Comparison of ENCODE assay signal across 10 cellular contexts in genomic region chr18:45802814-45803492, GRCh38. TPM values are rescaled to one million over a fixed set of nuclear protein-coding genes. Genes with fewer than 3 reads are reported as not detected.
A peak's percentile ranks its signal among the peaks of the same experiment; 100 is the strongest.
DNase-seq lines count a peak whose midpoint lies in the region; ATAC-seq and TF ChIP-seq lines count a peak whose summit lies in the region.
"Had no signal": no experiment of that assay in that cellular context is flagged by ENCODE, and none has a peak within 500 bp of the region (broad histone marks: within the 10 kb centered on the region; RNA-seq: fewer than 3 reads in every experiment).

No MANE protein-coding gene starts in this region.

- ATAC-seq in HG03342 (IDR thresholded peaks at IDR 0.05; ENCODE audit: unreplicated experiment) (no peak), HG02870 (IDR thresholded peaks at IDR 0.05; ENCODE audit: unreplicated experiment) (no peak), HG03097 (IDR thresholded peaks at IDR 0.05; ENCODE audit: low FRiP score, unreplicated experiment) (no peak)

- WGBS in prostate gland: 14% methylated on average over 2 of the region's 2 CpGs

- no peaks in the 10 kb centered on the region for H3K4me1 ChIP-seq in breast epithelium
- peaks cover 7% of the 10 kb centered on the region for H3K4me1 ChIP-seq in prostate gland (replicated peaks)
- H3K4me1 ChIP-seq: right atrium auricular region had no signal

- TF ChIP-seq CTCF in breast epithelium (IDR thresholded peaks at IDR 0.05): no peak
- TF ChIP-seq CTCF in prostate gland (IDR thresholded peaks at IDR 0.05): no peak

- H3K4me3 ChIP-seq in MG63: no peak overlapping the region
- no peak overlapping the region for H3K4me3 ChIP-seq in breast epithelium
- no peak overlapping the region for H3K4me3 ChIP-seq in prostate gland
- H3K4me3 ChIP-seq: right atrium auricular region had no signal

- no peaks in the 10 kb centered on the region for H3K27me3 ChIP-seq in MG63
- H3K27me3 ChIP-seq in breast epithelium: no peaks in the 10 kb centered on the region
- no peaks in the 10 kb centered on the region for H3K27me3 ChIP-seq in prostate gland (replicated peaks; ENCODE audit: insufficient read depth)
- H3K27me3 ChIP-seq: right atrium auricular region had no signal

- H3K36me3 ChIP-seq in MG63 (peaks cover 10% of the 10 kb centered on the region), breast epithelium (no peaks in the 10 kb centered on the region), prostate gland (no peaks in the 10 kb centered on the region)
- H3K36me3 ChIP-seq: right atrium auricular region had no signal

- intact Hi-C loops in breast epithelium (cut with DNase I; ENCODE audit: low total_unique reads): no loop called here
- intact Hi-C loops in prostate gland (cut with DNase I): no loop called here

- H3K9me3 ChIP-seq in MG63: peaks cover 40% of the 10 kb centered on the region
- peaks cover 0 to 6% of the 10 kb centered on the region in 2 donors for H3K9me3 ChIP-seq in breast epithelium
- no peaks in the 10 kb centered on the region for H3K9me3 ChIP-seq in prostate gland

- peak overlapping the region; percentile 54 to 63 for H3K27ac ChIP-seq in breast epithelium
- peak overlapping the region; percentile 49 to 75 for H3K27ac ChIP-seq in prostate gland
- H3K27ac ChIP-seq: right atrium auricular region had no signal

- TF ChIP-seq POLR2A in breast epithelium (IDR thresholded peaks at IDR 0.05): no peak
- TF ChIP-seq POLR2A in prostate gland (IDR thresholded peaks at IDR 0.05): no peak

- DNase-seq in DMS53 treated with DMSO at 0.1 percent for 48 hours (lab: John Stamatoyannopoulos, UW; ENCODE audit: unreplicated experiment): peak; percentile 45
- peak; percentile 90 for DNase-seq in MG63
- no peak for DNase-seq in breast epithelium (ENCODE audit: low spot score in 2 of 2)
- peak; percentile 82 for DNase-seq in prostate gland (ENCODE audit: low spot score)
- no peak for DNase-seq in DMS 273 treated with DMSO at 0.1 percent for 48 hours (lab: John Stamatoyannopoulos, UW)
- DNase-seq: NCI-H526 treated with DMSO at 0.1 percent for 48 hours had no signal

RNA-seq across cellular contexts. Expression of gene SIGLEC15, which starts 22.5 kb away (rescaled TPM):
- 0.13 TPM in 1 of 2 replicates, not detected in the other for total RNA-seq in MG63 (2014; rRNA removed; shearing (Covaris generic); ENCODE audit: low replicate concordance)
- total RNA-seq in breast epithelium (1 to 10 TPM in 1 of 3 donors, under 1 TPM in 2; 0.16 to 1.5 (median 0.66) TPM), prostate gland (under 1 TPM in 1 of 2 donors, not detected in 1; 0.91 TPM)

Comparison
In these comparisons a context has a peak if more than half of its experiments do, and no peak if none do; other contexts are left out.
1. DNase-seq: peak in DMS53 treated with DMSO at 0.1 percent for 48 hours (single experiment), MG63 (single experiment) and prostate gland (single experiment); none in breast epithelium (0 of 2) and DMS 273 treated with DMSO at 0.1 percent for 48 hours (single experiment).